ENCODE assay signal across 1 cellular context in the genomic region with DNA sequence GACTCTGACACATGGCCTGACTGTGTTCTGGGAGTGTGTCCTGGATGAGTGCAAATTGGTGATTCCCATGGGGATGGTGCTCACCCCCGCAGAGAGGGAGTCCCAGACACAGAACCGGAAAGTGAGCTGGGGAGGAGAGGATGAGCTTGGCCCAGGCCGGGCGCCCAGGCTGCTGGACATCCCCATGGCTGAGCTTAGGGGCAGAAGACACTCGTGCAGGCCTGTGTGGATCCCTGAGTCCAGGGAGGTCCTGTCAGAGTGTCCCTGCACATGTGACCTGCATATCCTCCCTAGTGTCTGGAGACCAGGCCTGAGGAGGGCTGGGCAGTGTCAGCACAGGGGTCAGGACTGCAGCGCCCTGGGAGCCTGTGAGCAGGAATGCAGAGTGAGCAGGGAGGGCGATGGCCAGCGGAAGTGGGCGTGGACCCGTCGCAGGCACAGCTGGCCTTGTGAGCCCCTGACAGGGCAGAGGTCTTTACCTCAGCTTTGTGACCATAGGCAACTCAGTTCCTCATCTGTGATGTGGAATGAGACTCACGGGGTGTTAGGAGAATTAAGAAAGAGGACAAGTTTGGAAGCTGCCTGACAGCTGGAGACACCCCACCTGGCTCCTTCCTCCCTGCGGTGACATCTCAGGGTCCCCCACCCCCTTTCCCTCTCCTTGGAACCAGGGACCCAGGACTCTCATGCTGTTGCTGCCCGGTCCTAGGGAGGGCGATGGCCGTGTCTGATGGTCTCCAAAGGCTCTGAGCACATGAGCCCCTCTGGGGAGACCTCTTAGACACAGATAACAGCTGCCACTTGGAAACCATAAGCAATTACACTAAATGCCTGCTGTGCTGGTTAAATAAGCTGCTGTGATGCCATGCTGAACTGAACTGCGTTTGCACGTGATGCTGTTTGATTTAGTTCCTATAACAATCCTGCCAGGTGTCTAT.
TF ChIP-seq lines count a peak whose summit lies in the region.

No MANE protein-coding gene starts in this region.

TF ChIP-seq in GM23338, 12 proteins besides CTCF, POLR2A, EP300 and RAD21 (continued from another document):
- TF ChIP-seq, protein P1, sequence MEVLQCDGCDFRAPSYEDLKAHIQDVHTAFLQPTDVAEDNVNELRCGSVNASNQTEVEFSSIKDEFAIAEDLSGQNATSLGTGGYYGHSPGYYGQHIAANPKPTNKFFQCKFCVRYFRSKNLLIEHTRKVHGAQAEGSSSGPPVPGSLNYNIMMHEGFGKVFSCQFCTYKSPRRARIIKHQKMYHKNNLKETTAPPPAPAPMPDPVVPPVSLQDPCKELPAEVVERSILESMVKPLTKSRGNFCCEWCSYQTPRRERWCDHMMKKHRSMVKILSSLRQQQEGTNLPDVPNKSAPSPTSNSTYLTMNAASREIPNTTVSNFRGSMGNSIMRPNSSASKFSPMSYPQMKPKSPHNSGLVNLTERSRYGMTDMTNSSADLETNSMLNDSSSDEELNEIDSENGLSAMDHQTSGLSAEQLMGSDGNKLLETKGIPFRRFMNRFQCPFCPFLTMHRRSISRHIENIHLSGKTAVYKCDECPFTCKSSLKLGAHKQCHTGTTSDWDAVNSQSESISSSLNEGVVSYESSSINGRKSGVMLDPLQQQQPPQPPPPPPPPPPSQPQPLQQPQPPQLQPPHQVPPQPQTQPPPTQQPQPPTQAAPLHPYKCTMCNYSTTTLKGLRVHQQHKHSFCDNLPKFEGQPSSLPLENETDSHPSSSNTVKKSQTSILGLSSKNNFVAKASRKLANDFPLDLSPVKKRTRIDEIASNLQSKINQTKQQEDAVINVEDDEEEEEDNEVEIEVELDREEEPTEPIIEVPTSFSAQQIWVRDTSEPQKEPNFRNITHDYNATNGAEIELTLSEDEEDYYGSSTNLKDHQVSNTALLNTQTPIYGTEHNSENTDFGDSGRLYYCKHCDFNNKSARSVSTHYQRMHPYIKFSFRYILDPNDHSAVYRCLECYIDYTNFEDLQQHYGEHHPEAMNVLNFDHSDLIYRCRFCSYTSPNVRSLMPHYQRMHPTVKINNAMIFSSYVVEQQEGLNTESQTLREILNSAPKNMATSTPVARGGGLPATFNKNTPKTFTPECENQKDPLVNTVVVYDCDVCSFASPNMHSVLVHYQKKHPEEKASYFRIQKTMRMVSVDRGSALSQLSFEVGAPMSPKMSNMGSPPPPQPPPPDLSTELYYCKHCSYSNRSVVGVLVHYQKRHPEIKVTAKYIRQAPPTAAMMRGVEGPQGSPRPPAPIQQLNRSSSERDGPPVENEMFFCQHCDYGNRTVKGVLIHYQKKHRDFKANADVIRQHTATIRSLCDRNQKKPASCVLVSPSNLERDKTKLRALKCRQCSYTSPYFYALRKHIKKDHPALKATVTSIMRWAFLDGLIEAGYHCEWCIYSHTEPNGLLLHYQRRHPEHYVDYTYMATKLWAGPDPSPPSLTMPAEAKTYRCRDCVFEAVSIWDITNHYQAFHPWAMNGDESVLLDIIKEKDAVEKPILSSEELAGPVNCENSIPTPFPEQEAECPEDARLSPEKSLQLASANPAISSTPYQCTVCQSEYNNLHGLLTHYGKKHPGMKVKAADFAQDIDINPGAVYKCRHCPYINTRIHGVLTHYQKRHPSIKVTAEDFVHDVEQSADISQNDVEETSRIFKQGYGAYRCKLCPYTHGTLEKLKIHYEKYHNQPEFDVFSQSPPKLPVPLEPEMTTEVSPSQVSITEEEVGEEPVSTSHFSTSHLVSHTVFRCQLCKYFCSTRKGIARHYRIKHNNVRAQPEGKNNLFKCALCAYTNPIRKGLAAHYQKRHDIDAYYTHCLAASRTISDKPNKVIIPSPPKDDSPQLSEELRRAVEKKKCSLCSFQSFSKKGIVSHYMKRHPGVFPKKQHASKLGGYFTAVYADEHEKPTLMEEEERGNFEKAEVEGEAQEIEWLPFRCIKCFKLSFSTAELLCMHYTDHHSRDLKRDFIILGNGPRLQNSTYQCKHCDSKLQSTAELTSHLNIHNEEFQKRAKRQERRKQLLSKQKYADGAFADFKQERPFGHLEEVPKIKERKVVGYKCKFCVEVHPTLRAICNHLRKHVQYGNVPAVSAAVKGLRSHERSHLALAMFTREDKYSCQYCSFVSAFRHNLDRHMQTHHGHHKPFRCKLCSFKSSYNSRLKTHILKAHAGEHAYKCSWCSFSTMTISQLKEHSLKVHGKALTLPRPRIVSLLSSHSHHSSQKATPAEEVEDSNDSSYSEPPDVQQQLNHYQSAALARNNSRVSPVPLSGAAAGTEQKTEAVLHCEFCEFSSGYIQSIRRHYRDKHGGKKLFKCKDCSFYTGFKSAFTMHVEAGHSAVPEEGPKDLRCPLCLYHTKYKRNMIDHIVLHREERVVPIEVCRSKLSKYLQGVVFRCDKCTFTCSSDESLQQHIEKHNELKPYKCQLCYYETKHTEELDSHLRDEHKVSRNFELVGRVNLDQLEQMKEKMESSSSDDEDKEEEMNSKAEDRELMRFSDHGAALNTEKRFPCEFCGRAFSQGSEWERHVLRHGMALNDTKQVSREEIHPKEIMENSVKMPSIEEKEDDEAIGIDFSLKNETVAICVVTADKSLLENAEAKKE (CRISPR knock-in tag; IDR thresholded peaks at IDR 0.05) = no peak
- TF ChIP-seq EZH2phosphoT487 (IDR thresholded peaks at IDR 0.05; ENCODE audit: unreplicated experiment) (no peak), ZNF114 (CRISPR knock-in tag; IDR thresholded peaks at IDR 0.05) (no peak), POLR2AphosphoS5 (IDR thresholded peaks at IDR 0.05; ENCODE audit: low read depth) (no peak), CREB1 (CRISPR knock-in tag; IDR thresholded peaks at IDR 0.05; ENCODE audit: low read depth) (no peak)
- TF ChIP-seq, protein P2, sequence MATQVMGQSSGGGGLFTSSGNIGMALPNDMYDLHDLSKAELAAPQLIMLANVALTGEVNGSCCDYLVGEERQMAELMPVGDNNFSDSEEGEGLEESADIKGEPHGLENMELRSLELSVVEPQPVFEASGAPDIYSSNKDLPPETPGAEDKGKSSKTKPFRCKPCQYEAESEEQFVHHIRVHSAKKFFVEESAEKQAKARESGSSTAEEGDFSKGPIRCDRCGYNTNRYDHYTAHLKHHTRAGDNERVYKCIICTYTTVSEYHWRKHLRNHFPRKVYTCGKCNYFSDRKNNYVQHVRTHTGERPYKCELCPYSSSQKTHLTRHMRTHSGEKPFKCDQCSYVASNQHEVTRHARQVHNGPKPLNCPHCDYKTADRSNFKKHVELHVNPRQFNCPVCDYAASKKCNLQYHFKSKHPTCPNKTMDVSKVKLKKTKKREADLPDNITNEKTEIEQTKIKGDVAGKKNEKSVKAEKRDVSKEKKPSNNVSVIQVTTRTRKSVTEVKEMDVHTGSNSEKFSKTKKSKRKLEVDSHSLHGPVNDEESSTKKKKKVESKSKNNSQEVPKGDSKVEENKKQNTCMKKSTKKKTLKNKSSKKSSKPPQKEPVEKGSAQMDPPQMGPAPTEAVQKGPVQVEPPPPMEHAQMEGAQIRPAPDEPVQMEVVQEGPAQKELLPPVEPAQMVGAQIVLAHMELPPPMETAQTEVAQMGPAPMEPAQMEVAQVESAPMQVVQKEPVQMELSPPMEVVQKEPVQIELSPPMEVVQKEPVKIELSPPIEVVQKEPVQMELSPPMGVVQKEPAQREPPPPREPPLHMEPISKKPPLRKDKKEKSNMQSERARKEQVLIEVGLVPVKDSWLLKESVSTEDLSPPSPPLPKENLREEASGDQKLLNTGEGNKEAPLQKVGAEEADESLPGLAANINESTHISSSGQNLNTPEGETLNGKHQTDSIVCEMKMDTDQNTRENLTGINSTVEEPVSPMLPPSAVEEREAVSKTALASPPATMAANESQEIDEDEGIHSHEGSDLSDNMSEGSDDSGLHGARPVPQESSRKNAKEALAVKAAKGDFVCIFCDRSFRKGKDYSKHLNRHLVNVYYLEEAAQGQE (IDR thresholded peaks at IDR 0.05; ENCODE audit: unreplicated experiment) = no peak
- TF ChIP-seq, protein P3, sequence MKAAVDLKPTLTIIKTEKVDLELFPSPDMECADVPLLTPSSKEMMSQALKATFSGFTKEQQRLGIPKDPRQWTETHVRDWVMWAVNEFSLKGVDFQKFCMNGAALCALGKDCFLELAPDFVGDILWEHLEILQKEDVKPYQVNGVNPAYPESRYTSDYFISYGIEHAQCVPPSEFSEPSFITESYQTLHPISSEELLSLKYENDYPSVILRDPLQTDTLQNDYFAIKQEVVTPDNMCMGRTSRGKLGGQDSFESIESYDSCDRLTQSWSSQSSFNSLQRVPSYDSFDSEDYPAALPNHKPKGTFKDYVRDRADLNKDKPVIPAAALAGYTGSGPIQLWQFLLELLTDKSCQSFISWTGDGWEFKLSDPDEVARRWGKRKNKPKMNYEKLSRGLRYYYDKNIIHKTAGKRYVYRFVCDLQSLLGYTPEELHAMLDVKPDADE (IDR thresholded peaks at IDR 0.05) = no peak
